Comparison of ENCODE assay signal across 24 cellular contexts in the genomic region with DNA sequence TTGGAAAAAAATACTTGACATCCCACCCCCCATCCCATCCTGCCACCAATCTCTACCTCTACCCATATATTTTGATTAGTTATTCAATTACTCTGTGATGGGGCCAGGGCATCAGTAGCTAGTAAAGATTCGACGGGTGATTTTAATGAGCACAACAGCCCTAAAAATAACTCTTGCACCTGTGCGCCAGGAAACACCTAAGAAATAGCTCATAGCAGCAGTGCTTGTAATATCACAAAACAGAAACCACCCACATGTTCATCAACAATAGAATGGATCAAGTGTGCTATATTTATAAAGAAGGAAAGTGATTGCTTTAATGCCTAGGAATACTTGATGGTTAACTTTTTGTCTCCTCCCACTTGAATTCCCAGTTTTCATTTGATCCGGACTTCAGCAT.
"Had no signal": no experiment of that assay in that cellular context is flagged by ENCODE, and none has a peak within 500 bp of the region (broad histone marks: within the 10 kb centered on the region; RNA-seq: fewer than 3 reads in every experiment).

No MANE protein-coding gene starts in this region.

- H3K4me3 ChIP-seq: K562, SJCRH30 had no signal

- ATAC-seq: K562, Panc1, PC-3, Right ventricle myocardium inferior, SK-N-SH treated with all-trans-retinoic acid at 6 μM for 48 hours, T-helper 17 cell had no signal

- H3K36me3 ChIP-seq: SJCRH30 had no signal

- DNase-seq: NCI-H1092, NCI-H1105 treated with DMSO at 0.1 percent for 48 hours, NCI-H1417 treated with DMSO at 0.1 percent for 48 hours, NCI-H146, NCI-H1694 treated with DMSO at 0.1 percent for 48 hours, NCI-H1930, NCI-H2081, NCI-H2107, NCI-H2171 treated with DMSO at 0.1 percent for 48 hours, NCI-H345, NCI-H446 treated with DMSO at 0.1 percent for 48 hours, NCI-H510A treated with DMSO at 0.1 percent for 48 hours, NCI-H526, NCI-H82, PC-3, SHP77 treated with DMSO at 0.1 percent for 48 hours, SJCRH30, T-helper 1 cell, T-helper 17 cell had no signal

- H3K27ac ChIP-seq: HL-60, SJCRH30 had no signal

- H3K4me1 ChIP-seq: SJCRH30 had no signal

- H3K27me3 ChIP-seq: SJCRH30 had no signal

- H3K9me3 ChIP-seq: SJCRH30 had no signal
